In the genomic region with DNA sequence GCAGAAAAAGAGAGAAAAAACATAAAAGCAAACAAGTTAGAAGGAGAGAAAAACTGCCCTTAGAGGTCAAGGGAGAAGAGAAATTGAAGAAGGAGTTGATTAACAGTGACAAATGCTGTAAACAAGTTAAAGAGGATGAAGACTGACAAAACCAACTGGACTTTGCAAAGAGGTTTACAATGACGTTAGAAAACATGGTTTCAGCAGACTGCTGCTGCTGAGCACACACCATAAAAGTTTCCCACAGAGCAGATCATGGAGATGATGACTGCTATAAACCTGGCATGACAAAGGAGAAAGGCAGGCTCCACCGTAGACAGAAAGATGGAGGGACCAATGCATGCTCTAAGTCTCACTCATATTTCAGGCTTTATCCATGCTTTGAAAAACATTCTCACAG, we compare ENCODE assay signal across 24 cellular contexts.
DNase-seq lines count a peak whose midpoint lies in the region; ATAC-seq and TF ChIP-seq lines count a peak whose summit lies in the region.
"Had no signal": no experiment of that assay in that cellular context is flagged by ENCODE, and none has a peak within 500 bp of the region (broad histone marks: within the 10 kb centered on the region; RNA-seq: fewer than 3 reads in every experiment).

No MANE protein-coding gene starts in this region.

- no peak for DNase-seq in HFFc6
- peak; percentile 42 for DNase-seq in fibroblast of villous mesenchyme (ENCODE audit: low read depth)
- DNase-seq in mucosa of descending colon, result no peak
- DNase-seq in progenitor cell of endocrine pancreas (ENCODE audit: low spot score, unreplicated experiment), result no peak
- DNase-seq in C1 segment of cervical spinal cord (lab: John Stamatoyannopoulos, UW), result no peak
- no peak for DNase-seq in ovary
- DNase-seq: CD4-positive, alpha-beta T cell; EL; GDM1; H7; KG1; NCI-H1048; NCI-H1417; NCI-H1694; NCI-H2029 treated with DMSO at 0.1 percent for 48 hours; NCI-H446 treated with DMSO at 0.1 percent for 48 hours; NCI-H526; SHP77 had no signal

- peak; percentile 25 for ATAC-seq in mucosa of descending colon
- no peak for ATAC-seq in HG02588 (IDR thresholded peaks at IDR 0.05; ENCODE audit: unreplicated experiment)
- no peak for ATAC-seq in GM18498 (IDR thresholded peaks at IDR 0.05; ENCODE audit: unreplicated experiment)
- ATAC-seq: GM12878, Panc1 had no signal

- H3K9me3 ChIP-seq in mucosa of descending colon (no peaks in the 10 kb centered on the region), ovary (no peaks in the 10 kb centered on the region)
- H3K9me3 ChIP-seq: BLaER1 had no signal

- H3K9me3 Mint-ChIP-seq in HFFc6, result no peaks in the 10 kb centered on the region
- no peaks in the 10 kb centered on the region for H3K9me3 Mint-ChIP-seq in progenitor cell of endocrine pancreas (ENCODE audit: low read depth)
- H3K9me3 Mint-ChIP-seq: CD4-positive, alpha-beta T cell had no signal

- H3K4me3 Mint-ChIP-seq in HFFc6, result no peak overlapping the region
- no peak overlapping the region for H3K4me3 Mint-ChIP-seq in progenitor cell of endocrine pancreas (ENCODE audit: low read depth)
- H3K4me3 Mint-ChIP-seq: CD4-positive, alpha-beta T cell had no signal

- H3K36me3 ChIP-seq in mucosa of descending colon (ENCODE audit: low read depth) (no peaks in the 10 kb centered on the region), ovary (no peaks in the 10 kb centered on the region)

- H3K27ac Mint-ChIP-seq in HFFc6, result 0 out of 2 replicates have a peak overlapping the region, but pooled peaks have one; percentile 5
- H3K27ac Mint-ChIP-seq in progenitor cell of endocrine pancreas, result peak overlapping the region; percentile 2
- H3K27ac Mint-ChIP-seq: CD4-positive, alpha-beta T cell had no signal

- TF ChIP-seq POLR2A in ovary (IDR thresholded peaks at IDR 0.05), result no peak

- H3K4me1 ChIP-seq in mucosa of descending colon (ENCODE audit: low read depth) (no peaks in the 10 kb centered on the region), ovary (ENCODE audit: insufficient read depth) (no peaks in the 10 kb centered on the region)
- H3K4me1 ChIP-seq: BLaER1 had no signal

- TF ChIP-seq CTCF in HFFc6 (IDR thresholded peaks at IDR 0.05) (no peak), fibroblast of villous mesenchyme (IDR thresholded peaks at IDR 0.05; ENCODE audit: insufficient read depth, low read depth, low read length) (no peak), mucosa of descending colon (IDR thresholded peaks at IDR 0.05) (no peak), progenitor cell of endocrine pancreas (IDR thresholded peaks at IDR 0.05; ENCODE audit: unreplicated experiment) (no peak), ovary (IDR thresholded peaks at IDR 0.05) (no peak)

- 44 to 75% (median 52%) methylated on average over 2 of the region's 2 CpGs for WGBS in ovary, 3 donors

- H3K27ac ChIP-seq in ovary, result no peak overlapping the region
- H3K27ac ChIP-seq: BLaER1, RWPE1 had no signal

- H3K4me1 Mint-ChIP-seq in HFFc6 (ENCODE audit: low read depth), result 0 out of 2 replicates have a peak, but pooled peaks cover 5% of the 10 kb centered on the region
- peaks cover 5% of the 10 kb centered on the region for H3K4me1 Mint-ChIP-seq in progenitor cell of endocrine pancreas (ENCODE audit: low read depth)

- no peak overlapping the region for H3K4me3 ChIP-seq in fibroblast of villous mesenchyme (ENCODE audit: low read depth, low read length)
- no peak overlapping the region for H3K4me3 ChIP-seq in mucosa of descending colon
- no peak overlapping the region for H3K4me3 ChIP-seq in ovary
- H3K4me3 ChIP-seq: BLaER1, GM12878 had no signal

- H3K27me3 ChIP-seq in ovary, result no peaks in the 10 kb centered on the region
- H3K27me3 ChIP-seq: BLaER1 had no signal

- TF ChIP-seq EP300 in ovary (IDR thresholded peaks at IDR 0.05), result no peak

- H3K36me3 Mint-ChIP-seq in HFFc6 (ENCODE audit: low read depth) (peaks cover 14% of the 10 kb centered on the region; the same call in 1 of the 2 replicates), progenitor cell of endocrine pancreas (ENCODE audit: insufficient read depth) (peaks cover 14% of the 10 kb centered on the region)

- intact Hi-C loops in mucosa of descending colon (cut with DNase I, micrococcal nuclease) (no loop called here), ovary (cut with DNase I) (no loop called here)

- no peaks in the 10 kb centered on the region for H3K27me3 Mint-ChIP-seq in HFFc6 (ENCODE audit: insufficient read depth)
- H3K27me3 Mint-ChIP-seq in progenitor cell of endocrine pancreas, result no peaks in the 10 kb centered on the region
- H3K27me3 Mint-ChIP-seq: CD4-positive, alpha-beta T cell had no signal
